30 cellular contexts compared by ENCODE assay signal in genomic region chr2:129767987-129768386, GRCh38.
A peak's percentile ranks its signal among the peaks of the same experiment; 100 is the strongest.
DNase-seq lines count a peak whose midpoint lies in the region; ATAC-seq and TF ChIP-seq lines count a peak whose summit lies in the region.
"Had no signal": no experiment of that assay in that cellular context is flagged by ENCODE, and none has a peak within 500 bp of the region (broad histone marks: within the 10 kb centered on the region; RNA-seq: fewer than 3 reads in every experiment).

No MANE protein-coding gene starts in this region.

- 94 to 100% methylated on average over 7 to 8 of the region's 8 CpGs for WGBS in endodermal cell (ENCODE audit: insufficient coverage in 1 of 2, insufficient read length in 1 of 2), 2 experiments
- WGBS in gastroesophageal sphincter (ENCODE audit: low coverage in 1 of 2), 2 donors: 59 to 71% methylated on average over 5 to 8 of the region's 8 CpGs

- no peaks in the 10 kb centered on the region for H3K9me2 ChIP-seq in GM23338 (ENCODE audit: insufficient read depth)

- H3K9ac ChIP-seq in BLaER1 (no peak overlapping the region), endodermal cell (ENCODE audit: extremely low read depth, low read length, poor library complexity, severe bottlenecking) (no peak overlapping the region)

- H3K36me3 ChIP-seq in BLaER1 (no peaks in the 10 kb centered on the region), GM23338 (ENCODE audit: insufficient read depth) (no peaks in the 10 kb centered on the region), endodermal cell (ENCODE audit: control insufficient read depth, insufficient read depth, low read length) (no peaks in the 10 kb centered on the region), gastroesophageal sphincter (no peaks in the 10 kb centered on the region)
- H3K36me3 ChIP-seq: SJSA1 had no signal

- no peaks in the 10 kb centered on the region for H3F3A ChIP-seq in GM23338 (replicated peaks; ENCODE audit: low read depth)

- no peak for TF ChIP-seq POLR2A in gastroesophageal sphincter (IDR thresholded peaks at IDR 0.05)

- H3K4me1 ChIP-seq in BLaER1 (peaks cover 61% of the 10 kb centered on the region), GM23338 (ENCODE audit: insufficient read depth) (no peaks in the 10 kb centered on the region), endodermal cell (ENCODE audit: control insufficient read depth, insufficient read depth, low read length) (no peaks in the 10 kb centered on the region), gastroesophageal sphincter (no peaks in the 10 kb centered on the region)
- H3K4me1 ChIP-seq: A549, Caco-2, SJSA1 had no signal

- H3K4me1 Mint-ChIP-seq in GM23338: 0 out of 3 replicates have a peak, but pooled peaks cover 4% of the 10 kb centered on the region
- H3K4me1 Mint-ChIP-seq in endodermal cell: peaks cover 18% of the 10 kb centered on the region
- H3K4me1 Mint-ChIP-seq in nephron progenitor cell: peaks cover 14% of the 10 kb centered on the region
- H3K4me1 Mint-ChIP-seq: IgD-negative memory B cell had no signal

- H3K27me3 ChIP-seq in BLaER1 (no peaks in the 10 kb centered on the region), GM23338 (ENCODE audit: insufficient read depth) (no peaks in the 10 kb centered on the region), endodermal cell (ENCODE audit: control insufficient read depth, insufficient read depth, low read length, poor library complexity, severe bottlenecking) (peaks cover 11% of the 10 kb centered on the region), gastroesophageal sphincter (peaks cover 13% of the 10 kb centered on the region)
- H3K27me3 ChIP-seq: SJSA1 had no signal

- H3K9me3 Mint-ChIP-seq in GM23338: 0 out of 3 replicates have a peak, but pooled peaks cover 4% of the 10 kb centered on the region
- H3K9me3 Mint-ChIP-seq in endodermal cell: peaks cover 2% of the 10 kb centered on the region
- peaks cover 7% of the 10 kb centered on the region for H3K9me3 Mint-ChIP-seq in nephron progenitor cell

- DNase-seq in GM23338 (ENCODE audit: low spot score) (no peak), endodermal cell (peak; percentile 42), nephron progenitor cell (no peak), NCI-H2029 treated with DMSO at 0.1 percent for 48 hours (lab: John Stamatoyannopoulos, UW) (no peak), SHP77 treated with DMSO at 0.1 percent for 48 hours (lab: John Stamatoyannopoulos, UW) (no peak)
- DNase-seq: AML-193, Caco-2, DMS 273 treated with DMSO at 0.1 percent for 48 hours, DMS79, EL, GDM1, NCI-H1048, NCI-H1417 treated with DMSO at 0.1 percent for 48 hours, NCI-H1694 treated with DMSO at 0.1 percent for 48 hours, NCI-H2081 treated with DMSO at 0.1 percent for 48 hours, NCI-H2171 treated with DMSO at 0.1 percent for 48 hours, NCI-H345, NCI-H524, NCI-H774, PC-9 had no signal

- TF ChIP-seq EP300 in gastroesophageal sphincter (IDR thresholded peaks at IDR 0.05): no peak

- no peaks in the 10 kb centered on the region for H3K36me3 Mint-ChIP-seq in GM23338 (ENCODE audit: low read depth)
- H3K36me3 Mint-ChIP-seq in endodermal cell (ENCODE audit: low read depth): no peaks in the 10 kb centered on the region
- no peaks in the 10 kb centered on the region for H3K36me3 Mint-ChIP-seq in nephron progenitor cell (ENCODE audit: low read depth)
- H3K36me3 Mint-ChIP-seq: CD8-positive, alpha-beta T cell; IgD-negative memory B cell had no signal

- H3K4me3 ChIP-seq in BLaER1 (no peak overlapping the region), GM23338 (no peak overlapping the region), endodermal cell (ENCODE audit: low read length) (no peak overlapping the region), gastroesophageal sphincter (no peak overlapping the region)
- H3K4me3 ChIP-seq: A549, GM12878, PC-9, SJSA1 had no signal

- H3K4me2 ChIP-seq in BLaER1 (peak overlapping the region; percentile 89), GM23338 (no peak overlapping the region)
- H3K4me2 ChIP-seq: A549, PC-9 had no signal

- H3K79me2 ChIP-seq in GM23338 (replicated peaks; ENCODE audit: insufficient read depth): no peaks in the 10 kb centered on the region

- H3K27me3 Mint-ChIP-seq in GM23338 (ENCODE audit: insufficient read depth, low read depth, poor library complexity): peaks cover 12% of the 10 kb centered on the region
- peaks cover 18% of the 10 kb centered on the region for H3K27me3 Mint-ChIP-seq in endodermal cell (ENCODE audit: insufficient read depth)
- H3K27me3 Mint-ChIP-seq in nephron progenitor cell (ENCODE audit: low read depth, poor library complexity): peaks cover 9% of the 10 kb centered on the region

- no peaks in the 10 kb centered on the region for H4K20me1 ChIP-seq in BLaER1
- H4K20me1 ChIP-seq in GM23338 (replicated peaks; ENCODE audit: insufficient read depth): no peaks in the 10 kb centered on the region

- H3K27ac ChIP-seq in BLaER1: peak overlapping the region; percentile 30; the same call in 1 of the 2 replicates
- no peak overlapping the region for H3K27ac ChIP-seq in GM23338 (ENCODE audit: low read depth)
- H3K27ac ChIP-seq in endodermal cell (ENCODE audit: low read depth, low read length): no peak overlapping the region
- no peak overlapping the region for H3K27ac ChIP-seq in gastroesophageal sphincter
- H3K27ac ChIP-seq: A549, C4-2B, HL-60, PC-9, SJSA1 had no signal

- H2AFZ ChIP-seq in GM23338: 0 out of 2 replicates have a peak overlapping the region, but pooled peaks have one; percentile 10
- H2AFZ ChIP-seq: PC-9 had no signal

- H3K9me3 ChIP-seq in BLaER1 (peaks cover 8% of the 10 kb centered on the region; the same call in 1 of the 2 replicates), endodermal cell (ENCODE audit: control insufficient read depth, low read length) (no peaks in the 10 kb centered on the region), gastroesophageal sphincter (peaks cover 0 to 6% (median 0%) of the 10 kb centered on the region in 3 donors)
- H3K9me3 ChIP-seq: A549, Caco-2, SJSA1 had no signal

- ATAC-seq in GM23338 (no peak), gastroesophageal sphincter (no peak)
- ATAC-seq: A549; CD8-positive, alpha-beta T cell; GM12878; Right ventricle myocardium inferior had no signal

- TF ChIP-seq CTCF in GM23338 (conservative IDR thresholded peaks at IDR 0.05; ENCODE audit: low read depth in 2 of 2): no peak
- TF ChIP-seq CTCF in endodermal cell (conservative IDR thresholded peaks at IDR 0.05): no peak
- TF ChIP-seq CTCF in nephron progenitor cell (IDR thresholded peaks at IDR 0.05): no peak
- TF ChIP-seq CTCF in gastroesophageal sphincter (IDR thresholded peaks at IDR 0.05): no peak

- no peak overlapping the region for H3K27ac Mint-ChIP-seq in GM23338
- no peak overlapping the region for H3K27ac Mint-ChIP-seq in endodermal cell
- peak overlapping the region; percentile 31 for H3K27ac Mint-ChIP-seq in nephron progenitor cell
- H3K27ac Mint-ChIP-seq: CD8-positive, alpha-beta T cell; IgD-negative memory B cell had no signal

- no peak overlapping the region for H3K4me3 Mint-ChIP-seq in GM23338
- no peak overlapping the region for H3K4me3 Mint-ChIP-seq in endodermal cell
- no peak overlapping the region for H3K4me3 Mint-ChIP-seq in nephron progenitor cell
- H3K4me3 Mint-ChIP-seq: CD8-positive, alpha-beta T cell; IgD-negative memory B cell had no signal

TF ChIP-seq in GM23338, 12 proteins besides CTCF, POLR2A, EP300 and RAD21 (continues in another document):
- TF ChIP-seq EZH2 (IDR thresholded peaks at IDR 0.05; ENCODE audit: low read depth, unreplicated experiment): no peak
- TF ChIP-seq ETS1 (IDR thresholded peaks at IDR 0.05): no peak
- no peak for TF ChIP-seq STAT1 (IDR thresholded peaks at IDR 0.05; ENCODE audit: unreplicated experiment)
